In the genomic region with DNA sequence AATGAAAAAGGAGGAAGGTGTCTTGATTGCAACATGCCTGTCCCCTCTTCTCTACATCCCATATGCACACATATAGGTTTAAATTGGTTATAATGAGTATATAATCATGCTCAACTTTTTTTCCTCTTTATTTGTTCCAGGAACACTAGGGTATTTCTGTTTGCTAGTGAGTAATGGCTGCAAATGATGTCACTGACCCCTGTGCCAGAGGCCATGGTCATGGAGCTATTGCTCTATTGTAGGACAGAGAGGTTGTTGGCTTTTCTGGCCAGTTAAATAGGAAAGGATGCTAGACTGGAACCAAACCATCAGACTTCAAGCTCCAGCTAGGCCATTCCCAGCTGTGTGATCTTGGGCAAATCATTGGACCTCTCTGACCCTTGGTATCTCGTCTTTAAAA, we compare ENCODE assay signal across 15 cellular contexts. TPM values are rescaled to one million over a fixed set of nuclear protein-coding genes. Genes with fewer than 3 reads are reported as not detected.
A peak's percentile ranks its signal among the peaks of the same experiment; 100 is the strongest.
DNase-seq lines count a peak whose midpoint lies in the region; ATAC-seq and TF ChIP-seq lines count a peak whose summit lies in the region.
"Had no signal": no experiment of that assay in that cellular context is flagged by ENCODE, and none has a peak within 500 bp of the region (broad histone marks: within the 10 kb centered on the region; RNA-seq: fewer than 3 reads in every experiment).

No MANE protein-coding gene starts in this region.

- H3K27me3 ChIP-seq in MG63 (no peaks in the 10 kb centered on the region), H9 (ENCODE audit: insufficient read depth, low read length) (no peaks in the 10 kb centered on the region)
- H3K27me3 ChIP-seq: foreskin keratinocyte had no signal

- H2BK5ac ChIP-seq in H9 (ENCODE audit: insufficient read length, low read length): no peak overlapping the region

- no peak overlapping the region for H2AFZ ChIP-seq in H9 (ENCODE audit: low read length)

- intact Hi-C loops in natural killer cell (cut with micrococcal nuclease): no loop called here

- H3K4me3 Mint-ChIP-seq in activated CD4-positive, alpha-beta T cell treated with anti-CD3 and anti-CD28 coated beads, Interleukin-2, amount 10 ng/mL, durations not matched to agents 7 days and 5 days: no peak overlapping the region
- H3K4me3 Mint-ChIP-seq in natural killer cell (peak overlapping the region; percentile 76), H9 (no peak overlapping the region)
- H3K4me3 Mint-ChIP-seq: activated B cell treated with CpG ODN at 0.5 μM for 24 hours had no signal

- H3K23ac ChIP-seq in H9 (ENCODE audit: insufficient read length, low read depth, low read length): no peak overlapping the region

- H3K36me3 Mint-ChIP-seq in activated CD4-positive, alpha-beta T cell treated with anti-CD3 and anti-CD28 coated beads, Interleukin-2, amount 10 ng/mL, durations not matched to agents 7 days and 5 days (ENCODE audit: low read depth): peaks cover 83% of the 10 kb centered on the region
- peaks cover 16 to 42% of the 10 kb centered on the region in 2 donors for H3K36me3 Mint-ChIP-seq in activated naive CD4-positive, alpha-beta T cell treated with anti-CD3 and anti-CD28 coated beads, Interleukin-2, amount 50 U/mL, for 72 hours
- no peaks in the 10 kb centered on the region for H3K36me3 Mint-ChIP-seq in natural killer cell
- peaks cover 0 to 4% (median 0%) of the 10 kb centered on the region in 3 experiments; a peak in 1 of 7 replicates for H3K36me3 Mint-ChIP-seq in H9 (ENCODE audit: insufficient read depth in 1 of 3, low read depth in 3 of 3)

- no peaks in the 10 kb centered on the region for H3K27me3 Mint-ChIP-seq in activated CD4-positive, alpha-beta T cell treated with anti-CD3 and anti-CD28 coated beads, Interleukin-2, amount 10 ng/mL, durations not matched to agents 7 days and 5 days
- no peaks in the 10 kb centered on the region for H3K27me3 Mint-ChIP-seq in natural killer cell (ENCODE audit: low read depth in 2 of 2)
- H3K27me3 Mint-ChIP-seq in H9 (ENCODE audit: low read depth): no peaks in the 10 kb centered on the region
- H3K27me3 Mint-ChIP-seq: activated B cell treated with CpG ODN at 0.5 μM for 24 hours had no signal

- H2BK12ac ChIP-seq in H9 (ENCODE audit: insufficient read length, low read depth, low read length): no peak overlapping the region

- H3K27ac Mint-ChIP-seq in activated CD4-positive, alpha-beta T cell treated with anti-CD3 and anti-CD28 coated beads, Interleukin-2, amount 10 ng/mL, durations not matched to agents 7 days and 5 days: peak overlapping the region; percentile 90
- H3K27ac Mint-ChIP-seq in activated naive CD4-positive, alpha-beta T cell treated with anti-CD3 and anti-CD28 coated beads, Interleukin-2, amount 50 U/mL, for 72 hours: peak overlapping the region; percentile 9 to 95
- H3K27ac Mint-ChIP-seq in natural killer cell (peak overlapping the region; percentile 85 to 92), H9 (no peak overlapping the region)
- H3K27ac Mint-ChIP-seq: activated B cell treated with CpG ODN at 0.5 μM for 24 hours had no signal

- no peak overlapping the region for H4K5ac ChIP-seq in H9 (ENCODE audit: insufficient read length, low read depth, low read length)

- no peak for TF ChIP-seq CTCF in natural killer cell (IDR thresholded peaks at IDR 0.05)
- TF ChIP-seq CTCF in H9 (conservative IDR thresholded peaks at IDR 0.05): no peak

- no peak overlapping the region for H4K8ac ChIP-seq in H9 (replicated peaks; ENCODE audit: insufficient read length, low read depth, low read length)

- no peak for DNase-seq in activated CD4-positive, alpha-beta T cell treated with anti-CD3 and anti-CD28 coated beads, Interleukin-2, amount 10 ng/mL, durations not matched to agents 7 days and 5 days
- no peak for DNase-seq in activated CD4-positive, alpha-beta T cell treated with anti-CD3 and anti-CD28 coated beads, Interleukin-2, amount 50 U/mL, for 1 hour
- peak; percentile 37 for DNase-seq in MG63
- no peak for DNase-seq in activated naive CD4-positive, alpha-beta T cell treated with anti-CD3 and anti-CD28 coated beads, Interleukin-2, amount 50 U/mL, for 72 hours (ENCODE audit: low spot score in 2 of 2)
- DNase-seq in natural killer cell: no peak
- no peak for DNase-seq in H9
- DNase-seq in stimulated activated CD4-positive, alpha-beta T cell treated with anti-CD3 and anti-CD28 coated beads, Interleukin-12 subunit alpha, Interleukin-12 subunit beta, amount 100 ng/mL, for 4 hours: no peak
- DNase-seq: activated B cell treated with CpG ODN at 0.5 μM for 24 hours, Calu3, foreskin keratinocyte, GF-D8, NCI-H1105 treated with DMSO at 0.1 percent for 48 hours, NCI-H2171, occipital lobe had no signal

- H3K79me1 ChIP-seq in H9 (ENCODE audit: insufficient read depth, low read depth, low read length, poor library complexity, severe bottlenecking): no peaks in the 10 kb centered on the region

- H3K9me3 Mint-ChIP-seq in activated CD4-positive, alpha-beta T cell treated with anti-CD3 and anti-CD28 coated beads, Interleukin-2, amount 10 ng/mL, durations not matched to agents 7 days and 5 days: peaks cover 3% of the 10 kb centered on the region
- H3K9me3 Mint-ChIP-seq in activated naive CD4-positive, alpha-beta T cell treated with anti-CD3 and anti-CD28 coated beads, Interleukin-2, amount 50 U/mL, for 72 hours: peaks cover 3 to 5% of the 10 kb centered on the region in 2 donors
- H3K9me3 Mint-ChIP-seq in natural killer cell (no peaks in the 10 kb centered on the region), H9 (no peaks in the 10 kb centered on the region)
- H3K9me3 Mint-ChIP-seq: activated B cell treated with CpG ODN at 0.5 μM for 24 hours had no signal

- H3K27ac ChIP-seq in H9 (ENCODE audit: insufficient read length, low read depth, low read length): no peak overlapping the region
- H3K27ac ChIP-seq: foreskin keratinocyte had no signal

- H3K4ac ChIP-seq in H9 (ENCODE audit: low read depth, low read length): no peak overlapping the region

- no peak overlapping the region for H2BK120ac ChIP-seq in H9 (ENCODE audit: low read depth, low read length, poor library complexity, severe bottlenecking)

- no peaks in the 10 kb centered on the region for H3K4me1 ChIP-seq in H9 (ENCODE audit: insufficient read depth, low read length)
- H3K4me1 ChIP-seq: foreskin keratinocyte had no signal

- H3K14ac ChIP-seq in H9 (ENCODE audit: insufficient read depth, low read length): no peak overlapping the region

- H2BK15ac ChIP-seq in H9 (ENCODE audit: low read depth, low read length): no peak overlapping the region

- H3K4me2 ChIP-seq in H9 (ENCODE audit: insufficient read depth, insufficient read length, low read length): no peak overlapping the region

- peaks cover 91% of the 10 kb centered on the region for H3K4me1 Mint-ChIP-seq in activated CD4-positive, alpha-beta T cell treated with anti-CD3 and anti-CD28 coated beads, Interleukin-2, amount 10 ng/mL, durations not matched to agents 7 days and 5 days
- H3K4me1 Mint-ChIP-seq in natural killer cell (peaks cover 88 to 91% of the 10 kb centered on the region in 2 donors), H9 (peaks cover 11 to 13% of the 10 kb centered on the region in 2 experiments)

- H2AK5ac ChIP-seq in H9 (ENCODE audit: insufficient read length, low read length): no peak overlapping the region

- no peaks in the 10 kb centered on the region for H3K79me2 ChIP-seq in H9 (ENCODE audit: insufficient read depth, low read length)

- H3K23me2 ChIP-seq in H9 (ENCODE audit: insufficient read length, low read depth, low read length, poor library complexity, severe bottlenecking): no peaks in the 10 kb centered on the region

- H4K91ac ChIP-seq in H9 (ENCODE audit: insufficient read length, low read depth, low read length): no peak overlapping the region

- CTCF ChIA-PET in activated CD4-positive, alpha-beta T cell treated with anti-CD3 and anti-CD28 coated beads, Interleukin-2, amount 10 ng/mL, durations not matched to agents 7 days and 5 days (lab: Charles Lee): interaction anchor here (0.6 to 5.3 kb wide), 4 partner anchors 8 to 81 kb away, joined by 3 to 79 read pairs (median 4); a partner anchor contains a TSS

- no peak overlapping the region for H2BK20ac ChIP-seq in H9 (ENCODE audit: low read depth, low read length, poor library complexity, severe bottlenecking)

- H3K9me3 ChIP-seq in MG63 (no peaks in the 10 kb centered on the region), H9 (ENCODE audit: control insufficient read depth, low read depth, low read length) (no peaks in the 10 kb centered on the region)

- no peak overlapping the region for H3T11ph ChIP-seq in H9 (ENCODE audit: low read length)

- no peak for ATAC-seq in activated naive CD4-positive, alpha-beta T cell treated with anti-CD3 and anti-CD28 coated beads, Interleukin-2, amount 50 U/mL, for 72 hours
- no peak for ATAC-seq in natural killer cell
- ATAC-seq in GM21367 (IDR thresholded peaks at IDR 0.05; ENCODE audit: unreplicated experiment): no peak
- ATAC-seq: foreskin keratinocyte had no signal

- H3K9ac ChIP-seq in H9 (ENCODE audit: extremely low read depth, insufficient read length, low read length): no peak overlapping the region

- H3K36me3 ChIP-seq in MG63: no peaks in the 10 kb centered on the region

- H3K56ac ChIP-seq in H9 (ENCODE audit: insufficient read length, low read depth, low read length): no peak overlapping the region

- POLR2A ChIA-PET in activated CD4-positive, alpha-beta T cell treated with anti-CD3 and anti-CD28 coated beads, Interleukin-2, amount 10 ng/mL, durations not matched to agents 7 days and 5 days (lab: Charles Lee): no interaction called here

- H4K20me1 ChIP-seq in H9 (ENCODE audit: control insufficient read depth, insufficient read depth, insufficient read length): no peaks in the 10 kb centered on the region

- no CpG with 5 or more reads among the region's 1 CpG for WGBS in H9 (ENCODE audit: extremely low coverage, insufficient read length, low lambda C conversion rate)

- no peak overlapping the region for H3K4me3 ChIP-seq in MG63

- H3K18ac ChIP-seq in H9 (ENCODE audit: insufficient read length, low read depth, low read length): no peak overlapping the region

RNA-seq across cellular contexts. Expression of a gene that starts 9.5 kb away (rescaled TPM):
- total RNA-seq in activated CD4-positive, alpha-beta T cell treated with anti-CD3 and anti-CD28 coated beads, Interleukin-2, amount 10 ng/mL, durations not matched to agents 7 days and 5 days: 100 to 1,000 TPM; 102 to 109 TPM
- 0.27 and 0.49 TPM in 2 replicates for total RNA-seq in MG63 (2014; rRNA removed; shearing (Covaris generic); ENCODE audit: low replicate concordance)
- 10 to 100 TPM; 35.7 to 54.0 TPM for total RNA-seq in activated naive CD4-positive, alpha-beta T cell treated with anti-CD3 and anti-CD28 coated beads, Interleukin-2, amount 50 U/mL, for 72 hours
- total RNA-seq in natural killer cell: 100 to 1,000 TPM; 112 to 211 (median 135) TPM
- 4.4 and 5.7 TPM in 2 replicates for total RNA-seq in H9 (2021)

Comparison
In these comparisons a context has a peak if more than half of its experiments do, and no peak if none do; other contexts are left out.
1. H3K27ac Mint-ChIP-seq: peak in activated CD4-positive, alpha-beta T cell treated with anti-CD3 and anti-CD28 coated beads, Interleukin-2, amount 10 ng/mL, durations not matched to agents 7 days and 5 days (single experiment), activated naive CD4-positive, alpha-beta T cell treated with anti-CD3 and anti-CD28 coated beads, Interleukin-2, amount 50 U/mL, for 72 hours (2 of 2) and natural killer cell (2 of 2); none in H9 (0 of 3).